8 cellular contexts compared by ENCODE assay signal in genomic region chr1:40059292-40059959, GRCh38. TPM values are rescaled to one million over a fixed set of nuclear protein-coding genes. Genes with fewer than 3 reads are reported as not detected.
DNase-seq lines count a peak whose midpoint lies in the region; ATAC-seq, FAIRE-seq and TF ChIP-seq lines count a peak whose summit lies in the region.

No MANE protein-coding gene starts in this region.

- H3K4me1 Mint-ChIP-seq in WTC11, result peaks cover 33% of the 10 kb centered on the region
- H3K4me1 Mint-ChIP-seq in stimulated activated naive CD8-positive, alpha-beta T cell treated with anti-CD3 and anti-CD28 coated beads, Interleukin-15, amount 100 ng/mL, for 72 hours, result peaks cover 90% of the 10 kb centered on the region

- intact Hi-C loops in left ventricle myocardium inferior (cut with micrococcal nuclease), result no loop called here

- H3K27ac Mint-ChIP-seq in WTC11, result peak overlapping the region; percentile 89
- H3K27ac Mint-ChIP-seq in stimulated activated naive CD8-positive, alpha-beta T cell treated with anti-CD3 and anti-CD28 coated beads, Interleukin-15, amount 100 ng/mL, for 72 hours, result peak overlapping the region; percentile 80 to 92

- DNase-seq in WTC11 (ENCODE audit: low spot score) (peak; percentile 53), left ventricle myocardium inferior (no peak), frontal cortex (ENCODE audit: low spot score in 2 of 2) (no peak)
- DNase-seq in stimulated activated naive CD8-positive, alpha-beta T cell treated with anti-CD3 and anti-CD28 coated beads, Interleukin-15, amount 100 ng/mL, for 72 hours, result peak; percentile 29 to 35

- CTCF ChIA-PET in WTC11 (lab: Charles Lee), result interaction anchor here (0.7 to 0.8 kb wide), 2 partner anchors 27 to 140 kb away, joined by 3 read pairs; no protein-coding TSS in a partner anchor

- POLR2A ChIA-PET in WTC11 (lab: Charles Lee), result no interaction called here

- H3K27ac ChIP-seq in HUES64 (ENCODE audit: low read depth, low read length) (peak overlapping the region; percentile 68), left ventricle myocardium inferior (replicated peaks) (peak overlapping the region; percentile 71)

- no peaks in the 10 kb centered on the region for H3K9me3 ChIP-seq in HUES64 (ENCODE audit: insufficient read depth, low read depth, low read length)
- no peaks in the 10 kb centered on the region for H3K9me3 ChIP-seq in left ventricle myocardium inferior (replicated peaks)

- no peak for TF ChIP-seq POLR2A in GM18505 (IDR thresholded peaks at IDR 0.05; ENCODE audit: borderline replicate concordance, extremely low read depth, insufficient read depth, insufficient read length)

- no peak overlapping the region for H3K9ac ChIP-seq in HUES64 (ENCODE audit: low read depth, low read length)

- peak overlapping the region; percentile 26 for H3K4me3 Mint-ChIP-seq in WTC11
- H3K4me3 Mint-ChIP-seq in stimulated activated naive CD8-positive, alpha-beta T cell treated with anti-CD3 and anti-CD28 coated beads, Interleukin-15, amount 100 ng/mL, for 72 hours, result peak overlapping the region; percentile 66 to 72

- peaks cover 16% of the 10 kb centered on the region for H3K4me1 ChIP-seq in HUES64 (ENCODE audit: insufficient read depth, low read length)
- H3K4me1 ChIP-seq in left ventricle myocardium inferior, result peaks cover 77% of the 10 kb centered on the region

- H3K27me3 ChIP-seq in HUES64 (ENCODE audit: insufficient read depth, low read length), result no peaks in the 10 kb centered on the region
- no peaks in the 10 kb centered on the region for H3K27me3 ChIP-seq in left ventricle myocardium inferior (ENCODE audit: low read depth)

- ATAC-seq in WTC11 (peak; percentile 95), GM18505 (IDR thresholded peaks at IDR 0.05; ENCODE audit: unreplicated experiment) (no peak), GM21825 (IDR thresholded peaks at IDR 0.05; ENCODE audit: unreplicated experiment) (no peak)
- peak; percentile 77 for ATAC-seq in stimulated activated naive CD8-positive, alpha-beta T cell treated with anti-CD3 and anti-CD28 coated beads, Interleukin-15, amount 100 ng/mL, for 72 hours

- H3K36me3 ChIP-seq in HUES64 (ENCODE audit: insufficient read depth, low read length) (peaks cover 61% of the 10 kb centered on the region), left ventricle myocardium inferior (peaks cover 46% of the 10 kb centered on the region)

- TF ChIP-seq CTCF in GM12872 (IDR thresholded peaks at IDR 0.05; ENCODE audit: insufficient read depth, low read depth, low read length) (peak; percentile 41; the same call in 2 of the 3 replicates), WTC11 (IDR thresholded peaks at IDR 0.05) (no peak; the same call in 1 of the 2 replicates), left ventricle myocardium inferior (IDR thresholded peaks at IDR 0.05; ENCODE audit: borderline replicate concordance) (no peak)

- FAIRE-seq in frontal cortex (lab: Jason Lieb, UNC), result no peak

- H3K9me3 Mint-ChIP-seq in WTC11, result no peaks in the 10 kb centered on the region
- H3K9me3 Mint-ChIP-seq in stimulated activated naive CD8-positive, alpha-beta T cell treated with anti-CD3 and anti-CD28 coated beads, Interleukin-15, amount 100 ng/mL, for 72 hours, result no peaks in the 10 kb centered on the region

- no peaks in the 10 kb centered on the region for H3K27me3 Mint-ChIP-seq in WTC11 (ENCODE audit: low read depth)
- H3K27me3 Mint-ChIP-seq in stimulated activated naive CD8-positive, alpha-beta T cell treated with anti-CD3 and anti-CD28 coated beads, Interleukin-15, amount 100 ng/mL, for 72 hours, result no peaks in the 10 kb centered on the region

- WGBS in HUES64, result 34% methylated on average over 4 of the region's 4 CpGs

- H3K36me3 Mint-ChIP-seq in WTC11, result peaks cover 40% of the 10 kb centered on the region

- no peak overlapping the region for H3K4me3 ChIP-seq in HUES64 (ENCODE audit: low read length)
- peak overlapping the region; percentile 26 for H3K4me3 ChIP-seq in left ventricle myocardium inferior

TF ChIP-seq in WTC11, 78 proteins besides CTCF, POLR2A, EP300 and RAD21 (continues in another document):
- TF ChIP-seq ZNF138 (CRISPR knock-in tag; conservative IDR thresholded peaks at IDR 0.05), result no peak
- TF ChIP-seq MAX (CRISPR knock-in tag; IDR thresholded peaks at IDR 0.05), result no peak
- no peak for TF ChIP-seq FOXP4 (CRISPR knock-in tag; IDR thresholded peaks at IDR 0.05)
- TF ChIP-seq SP1 (CRISPR knock-in tag; conservative IDR thresholded peaks at IDR 0.05), result no peak
- no peak for TF ChIP-seq TEAD4 (CRISPR knock-in tag; IDR thresholded peaks at IDR 0.05)
- TF ChIP-seq ZSCAN18 (CRISPR knock-in tag; IDR thresholded peaks at IDR 0.05), result no peak
- TF ChIP-seq HMGXB4 (CRISPR knock-in tag; IDR thresholded peaks at IDR 0.05), result no peak
- no peak for TF ChIP-seq ZBTB21 (CRISPR knock-in tag; IDR thresholded peaks at IDR 0.05; ENCODE audit: borderline replicate concordance)
- TF ChIP-seq JUN (CRISPR knock-in tag; IDR thresholded peaks at IDR 0.05), result no peak
- TF ChIP-seq, protein P1, sequence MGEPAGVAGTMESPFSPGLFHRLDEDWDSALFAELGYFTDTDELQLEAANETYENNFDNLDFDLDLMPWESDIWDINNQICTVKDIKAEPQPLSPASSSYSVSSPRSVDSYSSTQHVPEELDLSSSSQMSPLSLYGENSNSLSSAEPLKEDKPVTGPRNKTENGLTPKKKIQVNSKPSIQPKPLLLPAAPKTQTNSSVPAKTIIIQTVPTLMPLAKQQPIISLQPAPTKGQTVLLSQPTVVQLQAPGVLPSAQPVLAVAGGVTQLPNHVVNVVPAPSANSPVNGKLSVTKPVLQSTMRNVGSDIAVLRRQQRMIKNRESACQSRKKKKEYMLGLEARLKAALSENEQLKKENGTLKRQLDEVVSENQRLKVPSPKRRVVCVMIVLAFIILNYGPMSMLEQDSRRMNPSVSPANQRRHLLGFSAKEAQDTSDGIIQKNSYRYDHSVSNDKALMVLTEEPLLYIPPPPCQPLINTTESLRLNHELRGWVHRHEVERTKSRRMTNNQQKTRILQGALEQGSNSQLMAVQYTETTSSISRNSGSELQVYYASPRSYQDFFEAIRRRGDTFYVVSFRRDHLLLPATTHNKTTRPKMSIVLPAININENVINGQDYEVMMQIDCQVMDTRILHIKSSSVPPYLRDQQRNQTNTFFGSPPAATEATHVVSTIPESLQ (CRISPR knock-in tag; IDR thresholded peaks at IDR 0.05), result no peak

RNA-seq across cellular contexts. Expression of gene CAP1, which starts 18.9 kb away (rescaled TPM):
- 190 TPM for polyA plus RNA-seq in HUES64 (2013, experiment 1 of 2)
- polyA plus RNA-seq in HUES64 (2013, experiment 2 of 2), result 193 TPM
- 258 to 304 TPM (median 277 TPM) in 3 replicates for total RNA-seq in WTC11 (2021)
- 66.0 TPM for total RNA-seq in left ventricle myocardium inferior
- total RNA-seq in frontal cortex, result 133 TPM

RNA-seq across cellular contexts. Expression of gene PPT1, which starts 37.6 kb away (rescaled TPM):
- 160 TPM for polyA plus RNA-seq in HUES64 (2013, experiment 1 of 2)
- 141 TPM for polyA plus RNA-seq in HUES64 (2013, experiment 2 of 2)
- total RNA-seq in WTC11 (2021), result 107 to 117 TPM (median 111 TPM) in 3 replicates
- 37.7 TPM for total RNA-seq in left ventricle myocardium inferior
- 44.8 TPM for total RNA-seq in frontal cortex

Comparison
In these comparisons a context has a peak if more than half of its experiments do, and no peak if none do; other contexts are left out.
1. ATAC-seq: peak in WTC11 (single experiment) and stimulated activated naive CD8-positive, alpha-beta T cell treated with anti-CD3 and anti-CD28 coated beads, Interleukin-15, amount 100 ng/mL, for 72 hours (single experiment); none in GM18505 (single experiment) and GM21825 (single experiment).
2. DNase-seq: peak in WTC11 (single experiment) and stimulated activated naive CD8-positive, alpha-beta T cell treated with anti-CD3 and anti-CD28 coated beads, Interleukin-15, amount 100 ng/mL, for 72 hours (2 of 2); none in left ventricle myocardium inferior (single experiment) and frontal cortex (0 of 2).